15 cellular contexts compared by ENCODE assay signal in genomic region chr19:14979498-14980255, GRCh38. TPM values are rescaled to one million over a fixed set of nuclear protein-coding genes. Genes with fewer than 3 reads are reported as not detected.
DNase-seq lines count a peak whose midpoint lies in the region; ATAC-seq, FAIRE-seq and TF ChIP-seq lines count a peak whose summit lies in the region.
"Had no signal": no experiment of that assay in that cellular context is flagged by ENCODE, and none has a peak within 500 bp of the region (broad histone marks: within the 10 kb centered on the region; RNA-seq: fewer than 3 reads in every experiment).

Gene SLC1A6 (minus strand): TSS chr19:14979864. CDS start chr19:14972910, 6,954 bp downstream.

- no peaks in the 10 kb centered on the region for H3K9me3 ChIP-seq in A549
- no peaks in the 10 kb centered on the region for H3K9me3 ChIP-seq in HEK293 (ENCODE audit: control insufficient read depth, insufficient read depth, low read depth, low read length)
- H3K9me3 ChIP-seq in esophagus muscularis mucosa, result no peaks in the 10 kb centered on the region
- H3K9me3 ChIP-seq: ovary, Peyer's patch, upper lobe of right lung had no signal

- DNase-seq in A549 (ENCODE audit: low read depth in 1 of 2, low spot score in 1 of 2) (no peak), dorsolateral prefrontal cortex (peak in 4 of 10 donors; percentile 35 to 60 (median 50)), nephron progenitor cell (peak; percentile 78), esophagus muscularis mucosa (ENCODE audit: extremely low spot score) (no peak), GM19238 (ENCODE audit: insufficient read length, low spot score) (no peak)
- DNase-seq: activated effector memory CD4-positive, alpha-beta T cell treated with anti-CD3 and anti-CD28 coated beads, Interleukin-2, amount 50 U/mL, for 16 hours; effector CD4-positive, alpha-beta T cell; NCI-H2029 treated with DMSO at 0.1 percent for 48 hours; ovary; Peyer's patch; upper lobe of right lung had no signal

- peaks cover 3% of the 10 kb centered on the region for H3K9me3 Mint-ChIP-seq in nephron progenitor cell

- no peak within 1 kb of the TSS for H3K27ac ChIP-seq in A549
- H3K27ac ChIP-seq in HEK293 (ENCODE audit: extremely low read depth, low read depth, low read length), result no peak within 1 kb of the TSS
- peak within 1 kb of the TSS in 43 of 59 donors; percentile 19 to 83 (median 58) for H3K27ac ChIP-seq in dorsolateral prefrontal cortex
- H3K27ac ChIP-seq in esophagus muscularis mucosa (replicated peaks in 1 of 4), result no peak within 1 kb of the TSS
- H3K27ac ChIP-seq: ovary, Peyer's patch, upper lobe of right lung had no signal

- no peak for FAIRE-seq in A549 (lab: Jason Lieb, UNC)
- FAIRE-seq: TTC549 had no signal

- intact Hi-C loops in dorsolateral prefrontal cortex (cut with DNase I), result no loop called here
- intact Hi-C loops in esophagus muscularis mucosa (cut with DNase I), result no loop called here

- no peaks in the 10 kb centered on the region for H3K36me3 Mint-ChIP-seq in nephron progenitor cell (ENCODE audit: low read depth)

- H3K4me3 ChIP-seq in A549, result no peak within 1 kb of the TSS
- H3K4me3 ChIP-seq in HEK293 (ENCODE audit: low read depth, low read length), result peak within 1 kb of the TSS; percentile 26
- peak within 1 kb of the TSS in 58 of 59 donors; percentile 17 to 67 (median 52) for H3K4me3 ChIP-seq in dorsolateral prefrontal cortex
- peak within 1 kb of the TSS in 1 of 4 donors; percentile 5 for H3K4me3 ChIP-seq in esophagus muscularis mucosa
- H3K4me3 ChIP-seq: ovary, upper lobe of right lung had no signal

- TF ChIP-seq CTCF in A549 (IDR thresholded peaks at IDR 0.05) (no peak), HEK293 (tag by site-specific recombination; IDR thresholded peaks at IDR 0.05) (no peak), dorsolateral prefrontal cortex (IDR thresholded peaks at IDR 0.05 in 54 of 56, conservative IDR thresholded peaks at IDR 0.05 in 2 of 56; ENCODE audit: low read depth in 1 of 56, partially characterized antibody in 56 of 56) (no peak), nephron progenitor cell (IDR thresholded peaks at IDR 0.05) (no peak), esophagus muscularis mucosa (IDR thresholded peaks at IDR 0.05) (no peak)

- TF ChIP-seq RAD21 in A549 (conservative IDR thresholded peaks at IDR 0.05 in 1 of 2, IDR thresholded peaks at IDR 0.05 in 1 of 2), result no peak

- H3K4me1 ChIP-seq in A549 (no peaks in the 10 kb centered on the region), HEK293 (ENCODE audit: control insufficient read depth, insufficient read depth, low read length) (no peaks in the 10 kb centered on the region), esophagus muscularis mucosa (peaks cover 0 to 10% (median 7%) of the 10 kb centered on the region in 4 donors)
- H3K4me1 ChIP-seq: upper lobe of right lung had no signal

- no peak within 1 kb of the TSS for H3K27ac Mint-ChIP-seq in nephron progenitor cell

- H3K36me3 ChIP-seq in HEK293 (ENCODE audit: control insufficient read depth in 2 of 2, insufficient read depth in 1 of 2, low read length in 2 of 2), result no peaks in the 10 kb centered on the region
- no peaks in the 10 kb centered on the region for H3K36me3 ChIP-seq in esophagus muscularis mucosa
- H3K36me3 ChIP-seq: ovary, Peyer's patch, upper lobe of right lung had no signal

- TF ChIP-seq EP300 in A549 (IDR thresholded peaks at IDR 0.05) (no peak), esophagus muscularis mucosa (IDR thresholded peaks at IDR 0.05) (no peak)

- peaks cover 13% of the 10 kb centered on the region for H3K4me1 Mint-ChIP-seq in nephron progenitor cell

- H3K27me3 Mint-ChIP-seq in nephron progenitor cell (ENCODE audit: low read depth, poor library complexity), result peaks cover 65% of the 10 kb centered on the region

- H3K27me3 ChIP-seq in dorsolateral prefrontal cortex (peaks cover 0 to 44% (median 10%) of the 10 kb centered on the region in 45 donors), esophagus muscularis mucosa (peaks cover 0 to 70% (median 14%) of the 10 kb centered on the region in 4 donors)
- H3K27me3 ChIP-seq: ovary had no signal

- 14% methylated on average over 5 of the region's 78 CpGs for WGBS in A549 (ENCODE audit: missing lambda C conversion rate)
- 2% methylated on average over 12 of the region's 78 CpGs for WGBS in esophagus muscularis mucosa

- POLR2A ChIA-PET in A549 (lab: Yijun Ruan, JAX), result no interaction called here
- POLR2A ChIA-PET in HEK293 (lab: Yijun Ruan, JAX), result no interaction called here

- ATAC-seq in A549, result no peak
- no peak for ATAC-seq in GM18858 (IDR thresholded peaks at IDR 0.05; ENCODE audit: unreplicated experiment)
- ATAC-seq in GM21717 (IDR thresholded peaks at IDR 0.05; ENCODE audit: unreplicated experiment), result no peak
- ATAC-seq: upper lobe of right lung had no signal

- H3K4me2 ChIP-seq in A549, result peak within 1 kb of the TSS; percentile 25; the same call in 1 of the 3 replicates

- TF ChIP-seq POLR2A in A549 (IDR thresholded peaks at IDR 0.05; ENCODE audit: low read length) (no peak), esophagus muscularis mucosa (IDR thresholded peaks at IDR 0.05; ENCODE audit: low read depth) (no peak)

- CTCF ChIA-PET in A549 (lab: Yijun Ruan, JAX) (no interaction called here), HEK293 (lab: Yijun Ruan, JAX) (no interaction called here)

- H3K4me3 Mint-ChIP-seq in nephron progenitor cell, result peak within 1 kb of the TSS; percentile 85

TF ChIP-seq in A549, 52 proteins besides CTCF, POLR2A, EP300 and RAD21:
- peak; percentile 19 for TF ChIP-seq ZFP36 (IDR thresholded peaks at IDR 0.05; ENCODE audit: borderline replicate concordance, partially characterized antibody)
- no peak for TF ChIP-seq NFE2L2 (conservative IDR thresholded peaks at IDR 0.05; ENCODE audit: low read length)

TF ChIP-seq in HEK293, 187 proteins besides CTCF, POLR2A, EP300 and RAD21:
- TF ChIP-seq ZNF274 (IDR thresholded peaks at IDR 0.05; ENCODE audit: low read length), result no peak
- TF ChIP-seq ZNF274 (tag by site-specific recombination; IDR thresholded peaks at IDR 0.05; ENCODE audit: borderline replicate concordance), result no peak
- TF ChIP-seq ZNF768 (tag by site-specific recombination; IDR thresholded peaks at IDR 0.05), result peak; percentile 87
- TF ChIP-seq EGR2 (tag by site-specific recombination; IDR thresholded peaks at IDR 0.05; ENCODE audit: low read depth), result peak; percentile 26; the same call in 1 of the 2 replicates
- TF ChIP-seq ZNF398 (tag by site-specific recombination; IDR thresholded peaks at IDR 0.05), result peak; percentile 61
- TF ChIP-seq, protein P1, sequence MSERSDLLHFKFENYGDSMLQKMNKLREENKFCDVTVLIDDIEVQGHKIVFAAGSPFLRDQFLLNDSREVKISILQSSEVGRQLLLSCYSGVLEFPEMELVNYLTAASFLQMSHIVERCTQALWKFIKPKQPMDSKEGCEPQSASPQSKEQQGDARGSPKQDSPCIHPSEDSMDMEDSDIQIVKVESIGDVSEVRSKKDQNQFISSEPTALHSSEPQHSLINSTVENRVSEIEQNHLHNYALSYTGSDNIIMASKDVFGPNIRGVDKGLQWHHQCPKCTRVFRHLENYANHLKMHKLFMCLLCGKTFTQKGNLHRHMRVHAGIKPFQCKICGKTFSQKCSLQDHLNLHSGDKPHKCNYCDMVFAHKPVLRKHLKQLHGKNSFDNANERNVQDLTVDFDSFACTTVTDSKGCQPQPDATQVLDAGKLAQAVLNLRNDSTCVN (tag by site-specific recombination; optimal IDR thresholded peaks at IDR 0.05), result peak; percentile 33
- TF ChIP-seq ZNF335 (tag by site-specific recombination; conservative IDR thresholded peaks at IDR 0.05), result 0 out of 2 replicates have a peak, but pooled peaks have one; percentile 20
- TF ChIP-seq, protein P2, sequence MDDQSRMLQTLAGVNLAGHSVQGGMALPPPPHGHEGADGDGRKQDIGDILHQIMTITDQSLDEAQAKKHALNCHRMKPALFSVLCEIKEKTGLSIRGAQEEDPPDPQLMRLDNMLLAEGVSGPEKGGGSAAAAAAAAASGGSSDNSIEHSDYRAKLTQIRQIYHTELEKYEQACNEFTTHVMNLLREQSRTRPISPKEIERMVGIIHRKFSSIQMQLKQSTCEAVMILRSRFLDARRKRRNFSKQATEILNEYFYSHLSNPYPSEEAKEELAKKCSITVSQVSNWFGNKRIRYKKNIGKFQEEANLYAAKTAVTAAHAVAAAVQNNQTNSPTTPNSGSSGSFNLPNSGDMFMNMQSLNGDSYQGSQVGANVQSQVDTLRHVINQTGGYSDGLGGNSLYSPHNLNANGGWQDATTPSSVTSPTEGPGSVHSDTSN (CRISPR knock-in tag; IDR thresholded peaks at IDR 0.05), result no peak
- peak; percentile 74 for TF ChIP-seq ZFHX2 (tag by site-specific recombination; conservative IDR thresholded peaks at IDR 0.05)
- no peak for TF ChIP-seq ZBTB17 (tag by site-specific recombination; IDR thresholded peaks at IDR 0.05)
- TF ChIP-seq ZNF558 (tag by site-specific recombination; IDR thresholded peaks at IDR 0.05), result no peak
- no peak for TF ChIP-seq ZNF23 (tag by site-specific recombination; IDR thresholded peaks at IDR 0.05; ENCODE audit: borderline replicate concordance)
TF ChIP-seq in HEK293: peak in this region for 6.

RNA-seq across cellular contexts. Expression of gene SLC1A6, which starts in this region (rescaled TPM):
- polyA plus RNA-seq in A549 (2011; rRNA removed) (not detected in 2 replicates), A549 (2017; fragmentation: RNase III; extraction: RNeasy Plus Mini Kit Qiagen cat#74134 plus additional on column Dnase treatment) (not detected in 3 replicates)
- polyA plus RNA-seq in A549 (2012; cell fraction: cytosol; rRNA removed), result not detected in 2 replicates
- polyA plus RNA-seq in A549 (2012; cell fraction: nucleus; rRNA removed), result not detected in 2 replicates
- not detected in 2 replicates for polyA minus RNA-seq in A549 (2011; rRNA and poly(A)+ RNA removed)
- total RNA-seq in dorsolateral prefrontal cortex (10 to 100 TPM in 110 of 120 experiments, 1 to 10 TPM in 10; 5.4 to 31.0 (median 15.2) TPM), esophagus muscularis mucosa (not detected)
- total RNA-seq: ovary, Peyer's patch, upper lobe of right lung had no signal

Comparison
In these comparisons a context has a peak if more than half of its experiments do, and no peak if none do; other contexts are left out.
1. RNA of gene SLC1A6 (total RNA-seq): 5.4 to 31.0 TPM in dorsolateral prefrontal cortex; not detected in esophagus muscularis mucosa; every median in the first group is over 4 times any median in the second.
2. H3K27ac ChIP-seq: peak in dorsolateral prefrontal cortex (43 of 59); none in A549 (0 of 2), HEK293 (single experiment) and esophagus muscularis mucosa (0 of 4).